ENCODE assay signal across 23 cellular contexts in genomic region chr6:72987305-72987704, GRCh38.
"Had no signal": no experiment of that assay in that cellular context is flagged by ENCODE, and none has a peak within 500 bp of the region (broad histone marks: within the 10 kb centered on the region; RNA-seq: fewer than 3 reads in every experiment).

No MANE protein-coding gene starts in this region.

- H3K4me3 ChIP-seq: body of pancreas, cardiac muscle cell, hepatocyte, left lung, upper lobe of left lung had no signal

- ATAC-seq: activated CD8-positive, alpha-beta memory T cell treated with anti-CD3 and anti-CD28 coated beads, Interleukin-2, amount 10 ng/mL, durations not matched to agents 7 days and 5 days; activated CD8-positive, alpha-beta T cell treated with anti-CD3 and anti-CD28 coated beads for 36 hours; body of pancreas; left lung; natural killer cell; stimulated activated naive CD8-positive, alpha-beta T cell treated with anti-CD3 and anti-CD28 coated beads, Interleukin-15, Interleukin-2, amounts not matched to agents 100 U/mL and 50 U/mL, for 24 hours had no signal

- H3K27ac ChIP-seq: body of pancreas, cardiac muscle cell, hepatocyte, left lung, upper lobe of left lung had no signal

- H3K27ac Mint-ChIP-seq: activated CD8-positive, alpha-beta memory T cell treated with anti-CD3 and anti-CD28 coated beads, Interleukin-2, amount 10 ng/mL, durations not matched to agents 7 days and 5 days; activated CD8-positive, alpha-beta T cell treated with anti-CD3 and anti-CD28 coated beads for 36 hours; immature natural killer cell; natural killer cell; progenitor cell of endocrine pancreas; T-helper 1 cell treated with Interleukin-12 subunit alpha and Interleukin-12 subunit beta and Interleukin-4 antibody, amounts not matched to agents 30 μg/mL and 1 μg/mL, for 36 hours had no signal

- DNase-seq: activated CD4-positive, alpha-beta T cell treated with anti-CD3 and anti-CD28 coated beads for 48 hours; activated CD8-positive, alpha-beta memory T cell treated with anti-CD3 and anti-CD28 coated beads, Interleukin-2, amount 10 ng/mL, durations not matched to agents 7 days and 5 days; activated CD8-positive, alpha-beta T cell treated with anti-CD3 and anti-CD28 coated beads for 36 hours; activated gamma-delta T cell; activated naive CD4-positive, alpha-beta T cell treated with anti-CD3 and anti-CD28 coated beads, Interleukin-2, amount 50 U/mL, for 16 hours; activated T-cell treated with anti-CD3 and anti-CD28 coated beads for 4 hours; body of pancreas; dermis blood vessel endothelial cell; effector memory CD4-positive, alpha-beta T cell; foreskin melanocyte; glutamatergic neuron; immature natural killer cell; left lung; mammary epithelial cell; midbrain; natural killer cell; stimulated activated CD4-positive, alpha-beta T cell treated with anti-CD3 and anti-CD28 coated beads, Interleukin-4, amount 100 ng/mL, for 24 hours; stimulated activated naive CD8-positive, alpha-beta T cell treated with anti-CD3 and anti-CD28 coated beads, Interleukin-15, Interleukin-2, amounts not matched to agents 100 U/mL and 50 U/mL, for 24 hours had no signal

- H3K27me3 ChIP-seq: body of pancreas, cardiac muscle cell, hepatocyte, left lung, upper lobe of left lung had no signal

- H3K36me3 Mint-ChIP-seq: natural killer cell had no signal
